In the genomic region with DNA sequence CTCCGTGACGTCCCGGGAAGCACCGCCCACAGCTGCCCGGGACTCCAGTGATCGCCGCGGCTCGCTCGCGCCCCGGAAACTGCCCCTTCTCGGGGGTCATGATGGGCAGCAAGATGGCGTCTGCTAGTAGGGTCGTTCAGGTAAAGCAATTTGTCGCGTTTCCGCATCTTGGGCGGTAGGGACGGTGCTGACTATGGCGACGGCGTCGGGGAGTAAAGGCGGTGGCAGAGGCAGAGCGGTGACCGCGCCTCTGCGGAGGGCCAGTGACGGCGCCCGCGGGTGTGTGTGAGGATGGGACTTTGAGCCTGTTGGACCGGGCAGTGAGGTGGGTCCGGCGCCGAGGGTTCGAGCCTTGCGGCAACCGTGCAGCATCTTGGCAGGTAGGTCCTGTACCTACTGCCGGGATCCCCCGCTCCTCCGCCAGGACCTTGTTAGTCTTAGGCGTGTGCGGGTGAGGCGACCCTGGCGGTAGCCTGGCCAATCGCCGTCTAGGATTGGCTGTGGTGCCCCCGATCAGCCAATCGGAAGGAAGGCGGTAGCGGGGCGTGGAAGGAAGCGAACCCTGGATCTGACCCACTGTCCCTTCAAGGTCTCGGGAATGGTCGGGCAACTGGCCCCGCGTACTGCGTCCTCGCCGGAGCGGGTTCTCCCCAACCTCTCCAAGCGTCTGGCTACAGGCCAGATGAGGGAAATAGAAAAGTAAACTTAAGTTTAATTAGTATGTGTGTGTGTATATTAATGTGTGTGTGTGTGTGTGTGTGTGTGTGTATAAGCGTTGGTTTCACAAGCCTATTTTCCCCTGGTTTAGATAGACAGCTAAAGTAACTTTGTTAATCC, we compare ENCODE assay signal across 8 cellular contexts. TPM values are rescaled to one million over a fixed set of nuclear protein-coding genes. Genes with fewer than 3 reads are reported as not detected.
A peak's percentile ranks its signal among the peaks of the same experiment; 100 is the strongest.
DNase-seq lines count a peak whose midpoint lies in the region; ATAC-seq and TF ChIP-seq lines count a peak whose summit lies in the region.

No MANE protein-coding gene starts in this region.

- H3K27me3 ChIP-seq in Caco-2 (replicated peaks; ENCODE audit: control insufficient read depth, insufficient read depth, low read length) (no peaks in the 10 kb centered on the region), endodermal cell (ENCODE audit: control insufficient read depth, insufficient read depth, low read length, poor library complexity, severe bottlenecking) (no peaks in the 10 kb centered on the region)

- H3K4me1 Mint-ChIP-seq in Caco-2 (ENCODE audit: low read depth, unreplicated experiment): peaks cover 8% of the 10 kb centered on the region
- peaks cover 2% of the 10 kb centered on the region for H3K4me1 Mint-ChIP-seq in endodermal cell
- H3K4me1 Mint-ChIP-seq in mesothelial cell of epicardium: peaks cover 7% of the 10 kb centered on the region

- peaks cover 16% of the 10 kb centered on the region for H3K4me1 ChIP-seq in Caco-2
- H3K4me1 ChIP-seq in endodermal cell (ENCODE audit: control insufficient read depth, insufficient read depth, low read length): no peaks in the 10 kb centered on the region

- H3K4me3 Mint-ChIP-seq in Caco-2 (ENCODE audit: unreplicated experiment) (peak overlapping the region; percentile 97), endodermal cell (peak overlapping the region; percentile 99), mesothelial cell of epicardium (peak overlapping the region; percentile 99)

- H3K9ac ChIP-seq in endodermal cell (ENCODE audit: extremely low read depth, low read length, poor library complexity, severe bottlenecking): peak overlapping the region; percentile 56

- no peaks in the 10 kb centered on the region for H3K27me3 Mint-ChIP-seq in Caco-2 (ENCODE audit: insufficient read depth, unreplicated experiment)
- no peaks in the 10 kb centered on the region for H3K27me3 Mint-ChIP-seq in endodermal cell (ENCODE audit: insufficient read depth)
- no peaks in the 10 kb centered on the region for H3K27me3 Mint-ChIP-seq in mesothelial cell of epicardium (ENCODE audit: low read depth)

- peaks cover 22% of the 10 kb centered on the region for H3K36me3 Mint-ChIP-seq in Caco-2 (ENCODE audit: insufficient read depth, unreplicated experiment)
- H3K36me3 Mint-ChIP-seq in endodermal cell (ENCODE audit: low read depth): peaks cover 25% of the 10 kb centered on the region
- H3K36me3 Mint-ChIP-seq in mesothelial cell of epicardium: peaks cover 20% of the 10 kb centered on the region

- peak; percentile 88 for ATAC-seq in GM21360 (IDR thresholded peaks at IDR 0.05; ENCODE audit: unreplicated experiment)

- H3K27ac Mint-ChIP-seq in Caco-2 (ENCODE audit: unreplicated experiment): peak overlapping the region; percentile 96
- peak overlapping the region; percentile 99 for H3K27ac Mint-ChIP-seq in endodermal cell
- peak overlapping the region; percentile 98 for H3K27ac Mint-ChIP-seq in mesothelial cell of epicardium

- 0% methylated on average over 27 to 64 of the region's 65 CpGs for WGBS in endodermal cell (ENCODE audit: insufficient coverage in 1 of 2, insufficient read length in 1 of 2), 2 experiments

- H3K9me3 ChIP-seq in Caco-2 (no peaks in the 10 kb centered on the region), endodermal cell (ENCODE audit: control insufficient read depth, low read length) (peaks cover 14% of the 10 kb centered on the region)

- BruUV-seq in Caco-2 (replicated peaks; lab: Mats Ljungman, UMichigan): TSS peak; percentile 51

- peak overlapping the region; percentile 67 for H3K27ac ChIP-seq in endodermal cell (ENCODE audit: low read depth, low read length)

- POLR2A ChIA-PET in Caco-2 (lab: Charles Lee): interaction anchor here (1.2 kb wide), 1 partner anchor 17 kb away, joined by 4 read pairs; a partner anchor contains a TSS

- H3K4me3 ChIP-seq in Caco-2 (ENCODE audit: low read depth, low read length): peak overlapping the region; percentile 82
- peak overlapping the region; percentile 90 for H3K4me3 ChIP-seq in endodermal cell (ENCODE audit: low read length)

- DNase-seq in Caco-2: peak; percentile 95 to 97
- DNase-seq in HT-29 (ENCODE audit: low spot score): peak; percentile 94
- peak; percentile 89 for DNase-seq in NOMO-1 treated with DMSO at 0.1 percent for 48 hours (lab: John Stamatoyannopoulos, UW; ENCODE audit: unreplicated experiment)
- DNase-seq in activated CD8-positive, alpha-beta memory T cell treated with anti-CD3 and anti-CD28 coated beads, Interleukin-2, amount 50 U/mL, for 1 hour (ENCODE audit: extremely low read depth): peak; percentile 80
- peak; percentile 98 for DNase-seq in endodermal cell
- DNase-seq in mesothelial cell of epicardium (ENCODE audit: low spot score in 2 of 2, unreplicated experiment in 2 of 2): peak; percentile 54 to 91
- DNase-seq in stimulated activated CD8-positive, alpha-beta memory T cell treated with anti-CD3 and anti-CD28 coated beads, Interleukin-15, amount 100 ng/mL, for 48 hours (ENCODE audit: low read depth in 2 of 2): peak; percentile 76

- intact Hi-C loops in Caco-2 (cut with micrococcal nuclease; ENCODE audit: unreplicated experiment): loop anchor here (1.0 to 5.0 kb wide), 3 partner anchors 16 to 114 kb away; a partner anchor contains a TSS

- CTCF ChIA-PET in Caco-2 (lab: Charles Lee): interaction anchor here (0.7 kb wide), 1 partner anchor 58 kb away, joined by 6 read pairs; no protein-coding TSS in a partner anchor

- peak; percentile 24 to 41 for TF ChIP-seq CTCF in Caco-2 (IDR thresholded peaks at IDR 0.05; ENCODE audit: insufficient read depth in 1 of 2, low read depth in 1 of 2, low read length in 1 of 2, severe bottlenecking in 1 of 2, unreplicated experiment in 1 of 2)
- TF ChIP-seq CTCF in endodermal cell (conservative IDR thresholded peaks at IDR 0.05): peak; percentile 57
- peak; percentile 26 for TF ChIP-seq CTCF in mesothelial cell of epicardium (IDR thresholded peaks at IDR 0.05; ENCODE audit: unreplicated experiment)

- H3K36me3 ChIP-seq in Caco-2 (ENCODE audit: control insufficient read depth, insufficient read depth, low read length) (peaks cover 1% of the 10 kb centered on the region; the same call in 1 of the 2 replicates), endodermal cell (ENCODE audit: control insufficient read depth, insufficient read depth, low read length) (peaks cover 17% of the 10 kb centered on the region)

- no peaks in the 10 kb centered on the region for H3K9me3 Mint-ChIP-seq in Caco-2 (ENCODE audit: unreplicated experiment)
- peaks cover 26% of the 10 kb centered on the region for H3K9me3 Mint-ChIP-seq in endodermal cell
- peaks cover 3% of the 10 kb centered on the region for H3K9me3 Mint-ChIP-seq in mesothelial cell of epicardium

RNA-seq across cellular contexts. Expression of a gene that starts 16.7 kb away (rescaled TPM):
- total RNA-seq in Caco-2 (2022) (82.4 and 90.5 TPM in 2 replicates), endodermal cell (10 to 100 TPM; 49.7 to 52.0 TPM), mesothelial cell of epicardium (25.1 to 26.5 TPM (median 26.4 TPM) in 3 replicates)
- total RNA-seq in HT-29 (2014; rRNA removed; shearing (Covaris generic)): 23.0 and 36.2 TPM in 2 replicates
- 34.6 TPM for polyA plus RNA-seq in endodermal cell (2013, experiment 1 of 2)
- 33.0 TPM for polyA plus RNA-seq in endodermal cell (2013, experiment 2 of 2)

RNA-seq across cellular contexts. Expression of a gene that starts 28.6 kb away (rescaled TPM):
- total RNA-seq in Caco-2 (2022) (30.2 and 32.4 TPM in 2 replicates), endodermal cell (10 to 100 TPM; 43.7 to 87.6 TPM), mesothelial cell of epicardium (14.8 to 15.3 TPM (median 15.1 TPM) in 3 replicates)
- 50.7 and 69.3 TPM in 2 replicates for total RNA-seq in HT-29 (2014; rRNA removed; shearing (Covaris generic))
- 97.7 TPM for polyA plus RNA-seq in endodermal cell (2013, experiment 1 of 2)
- polyA plus RNA-seq in endodermal cell (2013, experiment 2 of 2): 104 TPM

RNA-seq across cellular contexts. Expression of a gene that starts 51.0 kb away (rescaled TPM):
- total RNA-seq in Caco-2 (2022) (311 and 338 TPM in 2 replicates), endodermal cell (100 to 1,000 TPM; 196 to 260 TPM), mesothelial cell of epicardium (55.3 to 62.7 TPM (median 60.5 TPM) in 3 replicates)
- 135 and 148 TPM in 2 replicates for total RNA-seq in HT-29 (2014; rRNA removed; shearing (Covaris generic))
- 300 TPM for polyA plus RNA-seq in endodermal cell (2013, experiment 1 of 2)
- 326 TPM for polyA plus RNA-seq in endodermal cell (2013, experiment 2 of 2)

Comparison
In these comparisons a context has a peak if more than half of its experiments do, and no peak if none do; other contexts are left out.
1. Peak in every context shown above with its lines: DNase-seq, ATAC-seq, H3K4me3 ChIP-seq and H3K27ac ChIP-seq.